In the genomic region with DNA sequence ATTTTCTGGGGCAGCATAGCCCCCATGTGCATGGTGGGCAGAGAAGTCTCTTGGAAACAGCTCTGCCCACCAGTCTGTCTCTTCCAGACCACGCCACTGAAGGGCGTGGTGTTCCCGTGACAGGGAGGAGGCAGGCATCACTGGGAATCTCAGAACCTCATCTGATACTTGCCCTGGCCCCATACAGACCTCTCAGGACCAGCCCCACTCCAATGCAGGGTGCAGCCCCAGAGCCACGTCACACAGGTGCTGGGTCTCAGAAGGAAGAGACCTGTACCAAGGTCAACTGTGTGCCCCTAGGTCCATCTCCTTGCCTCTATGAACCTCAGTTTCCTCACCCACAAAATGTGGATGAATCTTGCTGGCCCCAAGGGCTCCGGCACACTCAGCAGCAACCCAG, we compare ENCODE assay signal across 19 cellular contexts. TPM values are rescaled to one million over a fixed set of nuclear protein-coding genes. Genes with fewer than 3 reads are reported as not detected.
"Had no signal": no experiment of that assay in that cellular context is flagged by ENCODE, and none has a peak within 500 bp of the region (broad histone marks: within the 10 kb centered on the region; RNA-seq: fewer than 3 reads in every experiment).

No MANE protein-coding gene starts in this region.

- H3K4me3 ChIP-seq: coronary artery, heart left ventricle, mucosa of descending colon, ovary, prostate gland, skin epidermis, uterus had no signal

- DNase-seq: effector CD4-positive, alpha-beta T cell; endodermal cell; erythroblast; heart left ventricle; hippocampal formation; kidney glomerular epithelial cell; naive thymus-derived CD8-positive, alpha-beta T cell; stimulated activated CD4-positive, alpha-beta T cell treated with anti-CD3 and anti-CD28 coated beads, Interleukin-12 subunit alpha, Interleukin-12 subunit beta, amount 100 ng/mL, for 4 hours; stimulated activated naive CD4-positive, alpha-beta T cell; uterus had no signal

- H3K9me3 Mint-ChIP-seq: endodermal cell; naive thymus-derived CD8-positive, alpha-beta T cell; type B pancreatic cell had no signal

- H3K9me3 ChIP-seq: heart left ventricle, mucosa of descending colon, ovary, prostate gland, uterus had no signal

- H3K27ac ChIP-seq: coronary artery, heart left ventricle, ovary, prostate gland, skin epidermis, uterus had no signal

- H3K4me1 ChIP-seq: prostate gland, uterus had no signal

- H3K27ac Mint-ChIP-seq: endodermal cell, type B pancreatic cell had no signal

- ATAC-seq: heart left ventricle; mucosa of descending colon; naive thymus-derived CD8-positive, alpha-beta T cell; sciatic nerve had no signal

- H3K27me3 ChIP-seq: ovary, uterus had no signal

- H3K36me3 ChIP-seq: heart left ventricle, ovary, prostate gland, uterus had no signal

- H3K36me3 Mint-ChIP-seq: type B pancreatic cell had no signal

- H3K4me3 Mint-ChIP-seq: endodermal cell; naive thymus-derived CD8-positive, alpha-beta T cell; type B pancreatic cell had no signal

RNA-seq across cellular contexts. Expression of gene RAP1GAP, which starts 7.3 kb away (rescaled TPM):
- total RNA-seq: dermis microvascular lymphatic vessel endothelial cell, glomerular endothelial cell had no signal
